Comparison of ENCODE assay signal across 8 cellular contexts in genomic region chr3:5187152-5187919, GRCh38. TPM values are rescaled to one million over a fixed set of nuclear protein-coding genes. Genes with fewer than 3 reads are reported as not detected.
A peak's percentile ranks its signal among the peaks of the same experiment; 100 is the strongest.
DNase-seq lines count a peak whose midpoint lies in the region; ATAC-seq and TF ChIP-seq lines count a peak whose summit lies in the region.

TSS of gene EDEM1 (plus strand) at chr3:5187707. CDS start at chr3:5187806, 99 bp downstream.

- ATAC-seq in CD4-positive, CD25-positive, alpha-beta regulatory T cell (ENCODE audit: low read depth in 2 of 2) = peak; percentile 88 to 92
- ATAC-seq in GM19395 (IDR thresholded peaks at IDR 0.05; ENCODE audit: unreplicated experiment) (peak; percentile 77), HG03558 (IDR thresholded peaks at IDR 0.05; ENCODE audit: extremely low read depth, unreplicated experiment) (peak; percentile 74), lung (ENCODE audit: insufficient read depth, low FRiP score) (peak; percentile 94)

- H3K36me3 Mint-ChIP-seq in CD4-positive, CD25-positive, alpha-beta regulatory T cell = peaks cover 5% of the 10 kb centered on the region

- H3K9me3 Mint-ChIP-seq in CD4-positive, CD25-positive, alpha-beta regulatory T cell = peaks cover 0 to 1% (median 0%) of the 10 kb centered on the region in 7 donors

- H3K4me1 ChIP-seq in CD4-positive, CD25-positive, alpha-beta regulatory T cell (ENCODE audit: control insufficient read depth, insufficient read depth, low read length, poor library complexity, severe bottlenecking) = peaks cover 32% of the 10 kb centered on the region
- peaks cover 5 to 6% of the 10 kb centered on the region in 2 donors for H3K4me1 ChIP-seq in lung (ENCODE audit: control insufficient read depth in 2 of 2, insufficient read depth in 2 of 2, low read length in 2 of 2)

- H3K4me3 Mint-ChIP-seq in CD4-positive, CD25-positive, alpha-beta regulatory T cell = peak within 1 kb of the TSS; percentile 97 to 100 (median 98)

- TF ChIP-seq CTCF in lung (IDR thresholded peaks at IDR 0.05; ENCODE audit: control extremely low read depth, extremely low read depth) = no peak

- peak; percentile 90 to 96 (median 93) for DNase-seq in CD4-positive, CD25-positive, alpha-beta regulatory T cell
- peak; percentile 67 for DNase-seq in NK-92 (lab: John Stamatoyannopoulos, UW; ENCODE audit: unreplicated experiment)
- DNase-seq in activated CD8-positive, alpha-beta memory T cell treated with anti-CD3 and anti-CD28 coated beads for 1 hour (ENCODE audit: extremely low read depth in 1 of 2, low read depth in 1 of 2) = peak; percentile 61 to 92
- peak; percentile 82 for DNase-seq in effector CD4-positive, alpha-beta T cell
- peak; percentile 96 for DNase-seq in lung (ENCODE audit: low spot score)
- DNase-seq in stimulated activated CD4-positive, alpha-beta T cell treated with anti-CD3 and anti-CD28 coated beads, TNF-alpha, amount 100 ng/mL, for 24 hours (ENCODE audit: low read depth in 3 of 3) = peak; percentile 90 to 94 (median 93)

- no peaks in the 10 kb centered on the region for H3K27me3 ChIP-seq in CD4-positive, CD25-positive, alpha-beta regulatory T cell (ENCODE audit: control insufficient read depth, insufficient read depth, low read length)
- no peaks in the 10 kb centered on the region for H3K27me3 ChIP-seq in lung (ENCODE audit: control insufficient read depth, insufficient read depth)

- 0% methylated on average over 71 to 78 of the region's 78 CpGs for WGBS in lung, 2 donors

- H3K4me1 Mint-ChIP-seq in CD4-positive, CD25-positive, alpha-beta regulatory T cell = peaks cover 19 to 38% (median 28%) of the 10 kb centered on the region in 4 donors

- H3K4me3 ChIP-seq in CD4-positive, CD25-positive, alpha-beta regulatory T cell (ENCODE audit: low read depth, low read length) = peak within 1 kb of the TSS; percentile 100
- peak within 1 kb of the TSS; percentile 88 for H3K4me3 ChIP-seq in lung

- peaks cover 6% of the 10 kb centered on the region for H3K27me3 Mint-ChIP-seq in CD4-positive, CD25-positive, alpha-beta regulatory T cell

- H3K27ac Mint-ChIP-seq in CD4-positive, CD25-positive, alpha-beta regulatory T cell = peak within 1 kb of the TSS; percentile 93 to 100 (median 98)

- H3K36me3 ChIP-seq in CD4-positive, CD25-positive, alpha-beta regulatory T cell (ENCODE audit: control insufficient read depth, insufficient read depth, low read length) = no peaks in the 10 kb centered on the region
- no peaks in the 10 kb centered on the region for H3K36me3 ChIP-seq in lung (ENCODE audit: control insufficient read depth in 2 of 2, insufficient read depth in 2 of 2, low read length in 2 of 2)

- H3K9me3 ChIP-seq in CD4-positive, CD25-positive, alpha-beta regulatory T cell (ENCODE audit: control insufficient read depth in 2 of 2, low read length in 2 of 2) = no peaks in the 10 kb centered on the region
- H3K9me3 ChIP-seq in lung (ENCODE audit: control insufficient read depth in 2 of 2, insufficient read depth in 1 of 2, low read length in 1 of 2) = no peaks in the 10 kb centered on the region

- peak within 1 kb of the TSS; percentile 94 for H3K27ac ChIP-seq in CD4-positive, CD25-positive, alpha-beta regulatory T cell (ENCODE audit: insufficient read depth, low read length, poor library complexity, severe bottlenecking)
- peak within 1 kb of the TSS; percentile 95 to 98 for H3K27ac ChIP-seq in lung (ENCODE audit: low read depth in 1 of 2, low read length in 1 of 2)

RNA-seq across cellular contexts. Expression of gene EDEM1, which starts in this region (rescaled TPM):
- 99.3 TPM for total RNA-seq in CD4-positive, CD25-positive, alpha-beta regulatory T cell
- polyA plus RNA-seq in CD4-positive, CD25-positive, alpha-beta regulatory T cell = 10 to 100 TPM; 51.1 to 56.8 (median 54.5) TPM
- total RNA-seq in lung = 100 to 1,000 TPM in 1 of 2 donors, 10 to 100 TPM in 1; 73.2 to 132 TPM
- 10 to 100 TPM; 12.8 to 35.4 TPM for polyA plus RNA-seq in lung

Comparison
In these comparisons a context has a peak if more than half of its experiments do, and no peak if none do; other contexts are left out.
1. Peak in every context shown above with its lines: DNase-seq, ATAC-seq, H3K4me3 ChIP-seq and H3K27ac ChIP-seq.